ENCODE assay signal across 1 cellular context in the genomic region with DNA sequence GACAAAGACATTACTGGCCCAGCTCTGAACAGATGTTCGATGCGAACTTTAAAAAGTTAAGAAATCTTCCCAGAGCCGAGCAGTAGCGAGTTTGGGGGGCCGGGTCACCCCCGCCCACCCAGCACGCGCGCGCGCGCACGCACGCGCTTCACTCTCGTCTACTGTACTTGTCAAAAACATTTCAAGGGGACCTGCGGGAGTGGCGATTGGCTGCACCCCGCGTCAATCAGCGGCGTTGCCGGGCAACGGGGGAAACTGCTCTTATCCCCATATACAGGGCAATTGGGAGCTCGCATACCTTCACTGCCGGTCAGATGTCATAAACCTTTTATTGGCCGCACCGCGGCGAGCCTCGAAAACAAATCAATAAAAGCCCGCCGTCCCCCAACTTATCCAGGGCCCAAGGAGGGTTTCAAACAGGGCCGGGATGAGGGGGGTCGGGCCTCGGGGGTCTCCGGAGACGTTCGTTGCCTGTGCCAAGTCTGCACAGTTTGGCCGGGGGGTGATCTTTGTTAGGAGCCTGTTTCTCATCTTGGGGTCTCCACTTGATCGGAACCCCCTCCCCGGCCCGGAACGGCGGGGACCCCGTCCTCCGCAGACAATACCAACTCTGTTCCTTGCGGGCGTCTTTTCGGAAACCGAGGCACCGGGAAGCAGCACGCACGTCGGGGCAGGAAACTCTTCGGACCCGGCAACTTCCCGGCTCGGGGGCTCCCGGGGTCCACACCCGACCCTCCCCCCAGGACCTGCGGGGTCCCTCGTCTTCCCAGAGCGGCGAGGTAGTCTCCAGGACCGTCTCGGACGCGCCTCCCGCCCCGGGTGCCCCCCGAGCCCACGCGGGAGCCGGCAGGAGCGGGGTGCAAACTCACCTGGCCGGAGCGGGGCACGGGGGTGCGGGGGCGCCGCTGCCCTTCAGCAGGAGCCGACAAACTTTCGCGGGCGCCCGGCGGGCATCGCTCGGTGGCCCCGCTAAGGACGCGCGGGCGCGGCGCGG.
TF ChIP-seq lines count a peak whose summit lies in the region.

No MANE protein-coding gene starts in this region.

TF ChIP-seq in SK-N-SH, 30 proteins besides CTCF, POLR2A, EP300 and RAD21 (continued from another document):
- TF ChIP-seq, protein P1, sequence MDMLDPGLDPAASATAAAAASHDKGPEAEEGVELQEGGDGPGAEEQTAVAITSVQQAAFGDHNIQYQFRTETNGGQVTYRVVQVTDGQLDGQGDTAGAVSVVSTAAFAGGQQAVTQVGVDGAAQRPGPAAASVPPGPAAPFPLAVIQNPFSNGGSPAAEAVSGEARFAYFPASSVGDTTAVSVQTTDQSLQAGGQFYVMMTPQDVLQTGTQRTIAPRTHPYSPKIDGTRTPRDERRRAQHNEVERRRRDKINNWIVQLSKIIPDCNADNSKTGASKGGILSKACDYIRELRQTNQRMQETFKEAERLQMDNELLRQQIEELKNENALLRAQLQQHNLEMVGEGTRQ (IDR thresholded peaks at IDR 0.05; ENCODE audit: borderline replicate concordance, low read depth, low read length), result no peak
- TF ChIP-seq JUND (IDR thresholded peaks at IDR 0.05) (no peak), RXRA (IDR thresholded peaks at IDR 0.05; ENCODE audit: borderline replicate concordance, low read depth) (no peak), RCOR1 (IDR thresholded peaks at IDR 0.05; ENCODE audit: low read length) (0 out of 2 replicates have a peak, but pooled peaks have one; percentile 37), CHD2 (IDR thresholded peaks at IDR 0.05; ENCODE audit: low read length, partially characterized antibody) (peak; percentile 56), TCF12 (IDR thresholded peaks at IDR 0.05) (no peak)
- TF ChIP-seq, protein P2, sequence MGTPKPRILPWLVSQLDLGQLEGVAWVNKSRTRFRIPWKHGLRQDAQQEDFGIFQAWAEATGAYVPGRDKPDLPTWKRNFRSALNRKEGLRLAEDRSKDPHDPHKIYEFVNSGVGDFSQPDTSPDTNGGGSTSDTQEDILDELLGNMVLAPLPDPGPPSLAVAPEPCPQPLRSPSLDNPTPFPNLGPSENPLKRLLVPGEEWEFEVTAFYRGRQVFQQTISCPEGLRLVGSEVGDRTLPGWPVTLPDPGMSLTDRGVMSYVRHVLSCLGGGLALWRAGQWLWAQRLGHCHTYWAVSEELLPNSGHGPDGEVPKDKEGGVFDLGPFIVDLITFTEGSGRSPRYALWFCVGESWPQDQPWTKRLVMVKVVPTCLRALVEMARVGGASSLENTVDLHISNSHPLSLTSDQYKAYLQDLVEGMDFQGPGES (IDR thresholded peaks at IDR 0.05; ENCODE audit: low read depth, low read length), result peak; percentile 48
- TF ChIP-seq, protein P3, sequence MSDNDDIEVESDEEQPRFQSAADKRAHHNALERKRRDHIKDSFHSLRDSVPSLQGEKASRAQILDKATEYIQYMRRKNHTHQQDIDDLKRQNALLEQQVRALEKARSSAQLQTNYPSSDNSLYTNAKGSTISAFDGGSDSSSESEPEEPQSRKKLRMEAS (IDR thresholded peaks at IDR 0.05; ENCODE audit: low read depth), result peak; percentile 24; the same call in 1 of the 2 replicates
- TF ChIP-seq, protein P4, sequence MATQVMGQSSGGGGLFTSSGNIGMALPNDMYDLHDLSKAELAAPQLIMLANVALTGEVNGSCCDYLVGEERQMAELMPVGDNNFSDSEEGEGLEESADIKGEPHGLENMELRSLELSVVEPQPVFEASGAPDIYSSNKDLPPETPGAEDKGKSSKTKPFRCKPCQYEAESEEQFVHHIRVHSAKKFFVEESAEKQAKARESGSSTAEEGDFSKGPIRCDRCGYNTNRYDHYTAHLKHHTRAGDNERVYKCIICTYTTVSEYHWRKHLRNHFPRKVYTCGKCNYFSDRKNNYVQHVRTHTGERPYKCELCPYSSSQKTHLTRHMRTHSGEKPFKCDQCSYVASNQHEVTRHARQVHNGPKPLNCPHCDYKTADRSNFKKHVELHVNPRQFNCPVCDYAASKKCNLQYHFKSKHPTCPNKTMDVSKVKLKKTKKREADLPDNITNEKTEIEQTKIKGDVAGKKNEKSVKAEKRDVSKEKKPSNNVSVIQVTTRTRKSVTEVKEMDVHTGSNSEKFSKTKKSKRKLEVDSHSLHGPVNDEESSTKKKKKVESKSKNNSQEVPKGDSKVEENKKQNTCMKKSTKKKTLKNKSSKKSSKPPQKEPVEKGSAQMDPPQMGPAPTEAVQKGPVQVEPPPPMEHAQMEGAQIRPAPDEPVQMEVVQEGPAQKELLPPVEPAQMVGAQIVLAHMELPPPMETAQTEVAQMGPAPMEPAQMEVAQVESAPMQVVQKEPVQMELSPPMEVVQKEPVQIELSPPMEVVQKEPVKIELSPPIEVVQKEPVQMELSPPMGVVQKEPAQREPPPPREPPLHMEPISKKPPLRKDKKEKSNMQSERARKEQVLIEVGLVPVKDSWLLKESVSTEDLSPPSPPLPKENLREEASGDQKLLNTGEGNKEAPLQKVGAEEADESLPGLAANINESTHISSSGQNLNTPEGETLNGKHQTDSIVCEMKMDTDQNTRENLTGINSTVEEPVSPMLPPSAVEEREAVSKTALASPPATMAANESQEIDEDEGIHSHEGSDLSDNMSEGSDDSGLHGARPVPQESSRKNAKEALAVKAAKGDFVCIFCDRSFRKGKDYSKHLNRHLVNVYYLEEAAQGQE (IDR thresholded peaks at IDR 0.05; ENCODE audit: low read depth, low read length), result no peak
